Comparison of ENCODE assay signal across 15 cellular contexts in genomic region chr6:24330137-24330732, GRCh38. TPM values are rescaled to one million over a fixed set of nuclear protein-coding genes. Genes with fewer than 3 reads are reported as not detected.
DNase-seq lines count a peak whose midpoint lies in the region; ATAC-seq and TF ChIP-seq lines count a peak whose summit lies in the region.
"Had no signal": no experiment of that assay in that cellular context is flagged by ENCODE, and none has a peak within 500 bp of the region (broad histone marks: within the 10 kb centered on the region; RNA-seq: fewer than 3 reads in every experiment).

No MANE protein-coding gene starts in this region.

- H3K4me3 Mint-ChIP-seq in activated naive CD4-positive, alpha-beta T cell treated with anti-CD3 and anti-CD28 coated beads for 36 hours: no peak overlapping the region
- H3K4me3 Mint-ChIP-seq: activated CD4-positive, alpha-beta memory T cell treated with anti-CD3 and anti-CD28 coated beads, Interleukin-2, amount 10 ng/mL, durations not matched to agents 7 days and 5 days; activated T-helper 1 cell treated with anti-CD3 and anti-CD28 coated beads, Interleukin-12 subunit alpha, Interleukin-12 subunit beta, Interleukin-2, Interleukin-4 antibody, amounts not matched to agents 30 ng/mL and 10 ng/mL and 1 ng/mL, durations not matched to agents 14 hours and 24 hours and 36 hours had no signal

- no peak overlapping the region for H3K27ac Mint-ChIP-seq in activated naive CD4-positive, alpha-beta T cell treated with anti-CD3 and anti-CD28 coated beads for 36 hours
- H3K27ac Mint-ChIP-seq: activated CD4-positive, alpha-beta memory T cell treated with anti-CD3 and anti-CD28 coated beads, Interleukin-2, amount 10 ng/mL, durations not matched to agents 7 days and 5 days; activated T-helper 1 cell treated with anti-CD3 and anti-CD28 coated beads, Interleukin-12 subunit alpha, Interleukin-12 subunit beta, Interleukin-2, Interleukin-4 antibody, amounts not matched to agents 30 ng/mL and 10 ng/mL and 1 ng/mL, durations not matched to agents 14 hours and 24 hours and 36 hours had no signal

- no peaks in the 10 kb centered on the region for H3K36me3 Mint-ChIP-seq in activated naive CD4-positive, alpha-beta T cell treated with anti-CD3 and anti-CD28 coated beads for 36 hours (ENCODE audit: low read depth)

- in situ Hi-C loops in ACHN (cut with HindIII; ENCODE audit: low pct_ligation_motif_present, low pct_unique_long_range_greater_than_20kb, low sequenced_read_pairs) (no loop called here), astrocyte of the cerebellum (cut with HindIII; ENCODE audit: low sequenced_read_pairs) (no loop called here)

- peaks cover 6% of the 10 kb centered on the region for H3K27me3 Mint-ChIP-seq in activated naive CD4-positive, alpha-beta T cell treated with anti-CD3 and anti-CD28 coated beads for 36 hours (ENCODE audit: low read depth)

- no peak for ATAC-seq in activated CD4-positive, CD25-positive, alpha-beta regulatory T cell treated with anti-CD3 and anti-CD28 coated beads, Interleukin-2, amount 50 U/mL, for 24 hours
- ATAC-seq in GM18907 (IDR thresholded peaks at IDR 0.05; ENCODE audit: unreplicated experiment): no peak

- no peak for TF ChIP-seq CTCF in astrocyte of the cerebellum (IDR thresholded peaks at IDR 0.05; ENCODE audit: low read depth, low read length, missing control alignments)

- H3K4me3 ChIP-seq in astrocyte of the cerebellum (ENCODE audit: low read depth, low read length): no peak overlapping the region
- H3K4me3 ChIP-seq: dorsolateral prefrontal cortex, tibial nerve had no signal

- no peaks in the 10 kb centered on the region for H3K4me1 Mint-ChIP-seq in activated naive CD4-positive, alpha-beta T cell treated with anti-CD3 and anti-CD28 coated beads for 36 hours (ENCODE audit: low read depth)
- H3K4me1 Mint-ChIP-seq: activated CD4-positive, alpha-beta memory T cell treated with anti-CD3 and anti-CD28 coated beads, Interleukin-2, amount 10 ng/mL, durations not matched to agents 7 days and 5 days had no signal

- intact Hi-C loops in activated naive CD4-positive, alpha-beta T cell treated with anti-CD3 and anti-CD28 coated beads for 36 hours (cut with micrococcal nuclease): no loop called here

- H3K9me3 Mint-ChIP-seq in activated naive CD4-positive, alpha-beta T cell treated with anti-CD3 and anti-CD28 coated beads for 36 hours: no peaks in the 10 kb centered on the region
- H3K9me3 Mint-ChIP-seq: activated CD4-positive, alpha-beta memory T cell treated with anti-CD3 and anti-CD28 coated beads, Interleukin-2, amount 10 ng/mL, durations not matched to agents 7 days and 5 days; activated T-helper 1 cell treated with anti-CD3 and anti-CD28 coated beads, Interleukin-12 subunit alpha, Interleukin-12 subunit beta, Interleukin-2, Interleukin-4 antibody, amounts not matched to agents 30 ng/mL and 10 ng/mL and 1 ng/mL, durations not matched to agents 14 hours and 24 hours and 36 hours had no signal

- CTCF ChIA-PET in activated naive CD4-positive, alpha-beta T cell treated with anti-CD3 and anti-CD28 coated beads for 36 hours (lab: Charles Lee): interaction anchor here (1.0 kb wide), 1 partner anchor 46 kb away, joined by 3 read pairs; no protein-coding TSS in a partner anchor

- DNase-seq in ACHN: peak; percentile 67
- peak; percentile 61 for DNase-seq in NCI-H1436 (lab: John Stamatoyannopoulos, UW)
- peak; percentile 40 for DNase-seq in astrocyte of the cerebellum (ENCODE audit: low read depth)
- peak; percentile 63 for DNase-seq in left kidney (ENCODE audit: low read depth, low spot score)
- no peak for DNase-seq in activated naive CD4-positive, alpha-beta T cell treated with anti-CD3 and anti-CD28 coated beads for 36 hours
- no peak for DNase-seq in activated CD4-positive, alpha-beta T cell treated with anti-CD3 and anti-CD28 coated beads, Interleukin-2, amount 50 U/mL, for 1 hour
- DNase-seq: activated CD4-positive, alpha-beta memory T cell treated with anti-CD3 and anti-CD28 coated beads, Interleukin-2, amount 10 ng/mL, durations not matched to agents 7 days and 5 days; DMS 273 treated with DMSO at 0.1 percent for 48 hours; dorsolateral prefrontal cortex; SK-N-SH; stimulated activated CD4-positive, alpha-beta T cell treated with anti-CD3 and anti-CD28 coated beads, Interleukin-4, amount 100 ng/mL, for 4 hours had no signal

RNA-seq across cellular contexts. Expression of gene DCDC2, which starts 27.6 kb away (rescaled TPM):
- not detected for total RNA-seq in activated naive CD4-positive, alpha-beta T cell treated with anti-CD3 and anti-CD28 coated beads for 36 hours
- total RNA-seq: activated CD4-positive, alpha-beta memory T cell treated with anti-CD3 and anti-CD28 coated beads, Interleukin-2, amount 10 ng/mL, durations not matched to agents 7 days and 5 days; activated T-helper 1 cell treated with anti-CD3 and anti-CD28 coated beads, Interleukin-12 subunit alpha, Interleukin-12 subunit beta, Interleukin-2, Interleukin-4 antibody, amounts not matched to agents 30 ng/mL and 10 ng/mL and 1 ng/mL, durations not matched to agents 14 hours and 24 hours and 36 hours; tibial nerve had no signal

Comparison
In these comparisons a context has a peak if more than half of its experiments do, and no peak if none do; other contexts are left out.
1. DNase-seq: peak in ACHN (single experiment), NCI-H1436 (single experiment), astrocyte of the cerebellum (single experiment) and left kidney (single experiment); none in activated naive CD4-positive, alpha-beta T cell treated with anti-CD3 and anti-CD28 coated beads for 36 hours (single experiment) and activated CD4-positive, alpha-beta T cell treated with anti-CD3 and anti-CD28 coated beads, Interleukin-2, amount 50 U/mL, for 1 hour (single experiment).